ENCODE assay signal across 8 cellular contexts in genomic region chr11:33802414-33802950, GRCh38. TPM values are rescaled to one million over a fixed set of nuclear protein-coding genes. Genes with fewer than 3 reads are reported as not detected.
A peak's percentile ranks its signal among the peaks of the same experiment; 100 is the strongest.
DNase-seq lines count a peak whose midpoint lies in the region; ATAC-seq and TF ChIP-seq lines count a peak whose summit lies in the region.

No MANE protein-coding gene starts in this region.

- peak overlapping the region; percentile 33 for H3K4me3 ChIP-seq in kidney epithelial cell (ENCODE audit: low read depth, low read length)

- H3K27me3 ChIP-seq in kidney epithelial cell (ENCODE audit: control insufficient read depth, insufficient read depth, low read length), result no peaks in the 10 kb centered on the region

- H3K36me3 ChIP-seq in kidney epithelial cell (ENCODE audit: control insufficient read depth, insufficient read depth, low read length), result no peaks in the 10 kb centered on the region

- DNase-seq in DMS 273 treated with DMSO at 0.1 percent for 48 hours (lab: John Stamatoyannopoulos, UW) (peak; percentile 46), HT1080 (ENCODE audit: low read depth) (peak; percentile 94), OCI-M1 (lab: John Stamatoyannopoulos, UW) (peak; percentile 79), cerebellum (ENCODE audit: low spot score) (peak; percentile 85), kidney epithelial cell (ENCODE audit: low read depth) (peak; percentile 65), posterior vena cava (ENCODE audit: low spot score) (no peak)
- DNase-seq in stimulated activated CD4-positive, alpha-beta T cell treated with anti-CD3 and anti-CD28 coated beads, Interleukin-4, amount 100 ng/mL, for 1 hour, result peak; percentile 45

- intact Hi-C loops in posterior vena cava (cut with DNase I), result no loop called here

- TF ChIP-seq CTCF in kidney epithelial cell (IDR thresholded peaks at IDR 0.05; ENCODE audit: insufficient read depth, low read length, poor library complexity, severe bottlenecking), result no peak

- no peak for ATAC-seq in HG03520 (IDR thresholded peaks at IDR 0.05; ENCODE audit: unreplicated experiment)

RNA-seq across cellular contexts. Expression of gene FBXO3, which starts 28.2 kb away (rescaled TPM):
- 18.6 and 22.0 TPM in 2 replicates for total RNA-seq in HT1080 (2014; rRNA removed; shearing (Covaris generic))
- polyA plus RNA-seq in HT1080 (2015; cell fraction: cytosol; rRNA removed), result 35.5 and 36.5 TPM in 2 replicates
- 61.1 and 68.3 TPM in 2 replicates for polyA plus RNA-seq in HT1080 (2015; cell fraction: nucleus; rRNA removed)
- 52.0 TPM for total RNA-seq in cerebellum
- 29.9 and 34.6 TPM in 2 replicates for total RNA-seq in kidney epithelial cell
- total RNA-seq in posterior vena cava, result 10 to 100 TPM; 29.4 to 32.9 TPM
